Comparison of ENCODE assay signal across 1 cellular context in genomic region chr11:12815150-12815523, GRCh38.
TF ChIP-seq lines count a peak whose summit lies in the region.

No MANE protein-coding gene starts in this region.

TF ChIP-seq in IMR-90, 13 proteins besides CTCF, POLR2A, EP300 and RAD21 (continued from another document):
- TF ChIP-seq USF2 (IDR thresholded peaks at IDR 0.05; ENCODE audit: low read depth, low read length) (no peak), NFE2L2 (IDR thresholded peaks at IDR 0.05; ENCODE audit: low read depth, low read length) (no peak), RFX5 (IDR thresholded peaks at IDR 0.05; ENCODE audit: low read depth, low read length) (no peak), BHLHE40 (IDR thresholded peaks at IDR 0.05; ENCODE audit: low read depth, low read length) (no peak)
TF ChIP-seq in IMR-90: peak in this region for 0.
